ENCODE assay signal across 1 cellular context in genomic region chr7:100827330-100828226, GRCh38.
TF ChIP-seq lines count a peak whose summit lies in the region.

TSS of gene EPHB4 (minus strand) at chr7:100827523. CDS start at chr7:100827030, 493 bp downstream.

TF ChIP-seq in WTC11, 78 proteins besides CTCF, POLR2A, EP300 and RAD21 (continued from another document and continues in another):
- TF ChIP-seq, protein P1, sequence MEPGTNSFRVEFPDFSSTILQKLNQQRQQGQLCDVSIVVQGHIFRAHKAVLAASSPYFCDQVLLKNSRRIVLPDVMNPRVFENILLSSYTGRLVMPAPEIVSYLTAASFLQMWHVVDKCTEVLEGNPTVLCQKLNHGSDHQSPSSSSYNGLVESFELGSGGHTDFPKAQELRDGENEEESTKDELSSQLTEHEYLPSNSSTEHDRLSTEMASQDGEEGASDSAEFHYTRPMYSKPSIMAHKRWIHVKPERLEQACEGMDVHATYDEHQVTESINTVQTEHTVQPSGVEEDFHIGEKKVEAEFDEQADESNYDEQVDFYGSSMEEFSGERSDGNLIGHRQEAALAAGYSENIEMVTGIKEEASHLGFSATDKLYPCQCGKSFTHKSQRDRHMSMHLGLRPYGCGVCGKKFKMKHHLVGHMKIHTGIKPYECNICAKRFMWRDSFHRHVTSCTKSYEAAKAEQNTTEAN (CRISPR knock-in tag; IDR thresholded peaks at IDR 0.05): no peak
- TF ChIP-seq ZNF423 (CRISPR knock-in tag; IDR thresholded peaks at IDR 0.05) (no peak), MXD4 (CRISPR knock-in tag; IDR thresholded peaks at IDR 0.05; ENCODE audit: borderline replicate concordance) (no peak), SOX15 (CRISPR knock-in tag; IDR thresholded peaks at IDR 0.05) (no peak), EMX1 (CRISPR knock-in tag; IDR thresholded peaks at IDR 0.05) (no peak), KAT7 (CRISPR knock-in tag; IDR thresholded peaks at IDR 0.05; ENCODE audit: borderline replicate concordance) (no peak; the same call in 1 of the 2 replicates), FOXP4 (CRISPR knock-in tag; IDR thresholded peaks at IDR 0.05) (no peak), ESRRA (CRISPR knock-in tag; IDR thresholded peaks at IDR 0.05; ENCODE audit: borderline replicate concordance) (no peak), FOXP1 (CRISPR knock-in tag; IDR thresholded peaks at IDR 0.05; ENCODE audit: borderline replicate concordance) (peak; percentile 49; the same call in 1 of the 2 replicates), CREB1 (CRISPR knock-in tag; IDR thresholded peaks at IDR 0.05) (no peak), ZMAT4 (CRISPR knock-in tag; IDR thresholded peaks at IDR 0.05) (no peak), TP53 (CRISPR knock-in tag; IDR thresholded peaks at IDR 0.05) (0 out of 2 replicates have a peak, but pooled peaks have one; percentile 22), RELA (CRISPR knock-in tag; IDR thresholded peaks at IDR 0.05; ENCODE audit: borderline replicate concordance) (no peak), MAX (CRISPR knock-in tag; IDR thresholded peaks at IDR 0.05) (peak; percentile 62), JAZF1 (CRISPR knock-in tag; IDR thresholded peaks at IDR 0.05) (no peak), TEAD4 (CRISPR knock-in tag; IDR thresholded peaks at IDR 0.05) (no peak), MYBL2 (CRISPR knock-in tag; IDR thresholded peaks at IDR 0.05) (0 out of 2 replicates have a peak, but pooled peaks have one; percentile 31), JUN (CRISPR knock-in tag; IDR thresholded peaks at IDR 0.05) (no peak), ZNF121 (CRISPR knock-in tag; IDR thresholded peaks at IDR 0.05) (no peak), ZNF281 (CRISPR knock-in tag; IDR thresholded peaks at IDR 0.05) (peak; percentile 87; the same call in 1 of the 2 replicates), ZBTB21 (CRISPR knock-in tag; IDR thresholded peaks at IDR 0.05; ENCODE audit: borderline replicate concordance) (no peak), HMGA2 (CRISPR knock-in tag; IDR thresholded peaks at IDR 0.05) (no peak), OVOL2 (CRISPR knock-in tag; IDR thresholded peaks at IDR 0.05; ENCODE audit: borderline replicate concordance) (no peak), USF2 (CRISPR knock-in tag; IDR thresholded peaks at IDR 0.05) (no peak), ZNF232 (CRISPR knock-in tag; IDR thresholded peaks at IDR 0.05) (no peak)
- TF ChIP-seq, protein P2, sequence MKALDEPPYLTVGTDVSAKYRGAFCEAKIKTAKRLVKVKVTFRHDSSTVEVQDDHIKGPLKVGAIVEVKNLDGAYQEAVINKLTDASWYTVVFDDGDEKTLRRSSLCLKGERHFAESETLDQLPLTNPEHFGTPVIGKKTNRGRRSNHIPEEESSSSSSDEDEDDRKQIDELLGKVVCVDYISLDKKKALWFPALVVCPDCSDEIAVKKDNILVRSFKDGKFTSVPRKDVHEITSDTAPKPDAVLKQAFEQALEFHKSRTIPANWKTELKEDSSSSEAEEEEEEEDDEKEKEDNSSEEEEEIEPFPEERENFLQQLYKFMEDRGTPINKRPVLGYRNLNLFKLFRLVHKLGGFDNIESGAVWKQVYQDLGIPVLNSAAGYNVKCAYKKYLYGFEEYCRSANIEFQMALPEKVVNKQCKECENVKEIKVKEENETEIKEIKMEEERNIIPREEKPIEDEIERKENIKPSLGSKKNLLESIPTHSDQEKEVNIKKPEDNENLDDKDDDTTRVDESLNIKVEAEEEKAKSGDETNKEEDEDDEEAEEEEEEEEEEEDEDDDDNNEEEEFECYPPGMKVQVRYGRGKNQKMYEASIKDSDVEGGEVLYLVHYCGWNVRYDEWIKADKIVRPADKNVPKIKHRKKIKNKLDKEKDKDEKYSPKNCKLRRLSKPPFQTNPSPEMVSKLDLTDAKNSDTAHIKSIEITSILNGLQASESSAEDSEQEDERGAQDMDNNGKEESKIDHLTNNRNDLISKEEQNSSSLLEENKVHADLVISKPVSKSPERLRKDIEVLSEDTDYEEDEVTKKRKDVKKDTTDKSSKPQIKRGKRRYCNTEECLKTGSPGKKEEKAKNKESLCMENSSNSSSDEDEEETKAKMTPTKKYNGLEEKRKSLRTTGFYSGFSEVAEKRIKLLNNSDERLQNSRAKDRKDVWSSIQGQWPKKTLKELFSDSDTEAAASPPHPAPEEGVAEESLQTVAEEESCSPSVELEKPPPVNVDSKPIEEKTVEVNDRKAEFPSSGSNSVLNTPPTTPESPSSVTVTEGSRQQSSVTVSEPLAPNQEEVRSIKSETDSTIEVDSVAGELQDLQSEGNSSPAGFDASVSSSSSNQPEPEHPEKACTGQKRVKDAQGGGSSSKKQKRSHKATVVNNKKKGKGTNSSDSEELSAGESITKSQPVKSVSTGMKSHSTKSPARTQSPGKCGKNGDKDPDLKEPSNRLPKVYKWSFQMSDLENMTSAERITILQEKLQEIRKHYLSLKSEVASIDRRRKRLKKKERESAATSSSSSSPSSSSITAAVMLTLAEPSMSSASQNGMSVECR (CRISPR knock-in tag; IDR thresholded peaks at IDR 0.05; ENCODE audit: borderline replicate concordance): peak; percentile 93; the same call in 1 of the 2 replicates
- TF ChIP-seq, protein P3, sequence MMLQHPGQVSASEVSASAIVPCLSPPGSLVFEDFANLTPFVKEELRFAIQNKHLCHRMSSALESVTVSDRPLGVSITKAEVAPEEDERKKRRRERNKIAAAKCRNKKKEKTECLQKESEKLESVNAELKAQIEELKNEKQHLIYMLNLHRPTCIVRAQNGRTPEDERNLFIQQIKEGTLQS (CRISPR knock-in tag; conservative IDR thresholded peaks at IDR 0.05): no peak
- TF ChIP-seq, protein P4, sequence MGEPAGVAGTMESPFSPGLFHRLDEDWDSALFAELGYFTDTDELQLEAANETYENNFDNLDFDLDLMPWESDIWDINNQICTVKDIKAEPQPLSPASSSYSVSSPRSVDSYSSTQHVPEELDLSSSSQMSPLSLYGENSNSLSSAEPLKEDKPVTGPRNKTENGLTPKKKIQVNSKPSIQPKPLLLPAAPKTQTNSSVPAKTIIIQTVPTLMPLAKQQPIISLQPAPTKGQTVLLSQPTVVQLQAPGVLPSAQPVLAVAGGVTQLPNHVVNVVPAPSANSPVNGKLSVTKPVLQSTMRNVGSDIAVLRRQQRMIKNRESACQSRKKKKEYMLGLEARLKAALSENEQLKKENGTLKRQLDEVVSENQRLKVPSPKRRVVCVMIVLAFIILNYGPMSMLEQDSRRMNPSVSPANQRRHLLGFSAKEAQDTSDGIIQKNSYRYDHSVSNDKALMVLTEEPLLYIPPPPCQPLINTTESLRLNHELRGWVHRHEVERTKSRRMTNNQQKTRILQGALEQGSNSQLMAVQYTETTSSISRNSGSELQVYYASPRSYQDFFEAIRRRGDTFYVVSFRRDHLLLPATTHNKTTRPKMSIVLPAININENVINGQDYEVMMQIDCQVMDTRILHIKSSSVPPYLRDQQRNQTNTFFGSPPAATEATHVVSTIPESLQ (CRISPR knock-in tag; IDR thresholded peaks at IDR 0.05): no peak
- TF ChIP-seq, protein P5, sequence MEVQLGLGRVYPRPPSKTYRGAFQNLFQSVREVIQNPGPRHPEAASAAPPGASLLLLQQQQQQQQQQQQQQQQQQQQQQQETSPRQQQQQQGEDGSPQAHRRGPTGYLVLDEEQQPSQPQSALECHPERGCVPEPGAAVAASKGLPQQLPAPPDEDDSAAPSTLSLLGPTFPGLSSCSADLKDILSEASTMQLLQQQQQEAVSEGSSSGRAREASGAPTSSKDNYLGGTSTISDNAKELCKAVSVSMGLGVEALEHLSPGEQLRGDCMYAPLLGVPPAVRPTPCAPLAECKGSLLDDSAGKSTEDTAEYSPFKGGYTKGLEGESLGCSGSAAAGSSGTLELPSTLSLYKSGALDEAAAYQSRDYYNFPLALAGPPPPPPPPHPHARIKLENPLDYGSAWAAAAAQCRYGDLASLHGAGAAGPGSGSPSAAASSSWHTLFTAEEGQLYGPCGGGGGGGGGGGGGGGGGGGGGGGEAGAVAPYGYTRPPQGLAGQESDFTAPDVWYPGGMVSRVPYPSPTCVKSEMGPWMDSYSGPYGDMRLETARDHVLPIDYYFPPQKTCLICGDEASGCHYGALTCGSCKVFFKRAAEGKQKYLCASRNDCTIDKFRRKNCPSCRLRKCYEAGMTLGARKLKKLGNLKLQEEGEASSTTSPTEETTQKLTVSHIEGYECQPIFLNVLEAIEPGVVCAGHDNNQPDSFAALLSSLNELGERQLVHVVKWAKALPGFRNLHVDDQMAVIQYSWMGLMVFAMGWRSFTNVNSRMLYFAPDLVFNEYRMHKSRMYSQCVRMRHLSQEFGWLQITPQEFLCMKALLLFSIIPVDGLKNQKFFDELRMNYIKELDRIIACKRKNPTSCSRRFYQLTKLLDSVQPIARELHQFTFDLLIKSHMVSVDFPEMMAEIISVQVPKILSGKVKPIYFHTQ (CRISPR knock-in tag; IDR thresholded peaks at IDR 0.05): no peak
- TF ChIP-seq, protein P6, sequence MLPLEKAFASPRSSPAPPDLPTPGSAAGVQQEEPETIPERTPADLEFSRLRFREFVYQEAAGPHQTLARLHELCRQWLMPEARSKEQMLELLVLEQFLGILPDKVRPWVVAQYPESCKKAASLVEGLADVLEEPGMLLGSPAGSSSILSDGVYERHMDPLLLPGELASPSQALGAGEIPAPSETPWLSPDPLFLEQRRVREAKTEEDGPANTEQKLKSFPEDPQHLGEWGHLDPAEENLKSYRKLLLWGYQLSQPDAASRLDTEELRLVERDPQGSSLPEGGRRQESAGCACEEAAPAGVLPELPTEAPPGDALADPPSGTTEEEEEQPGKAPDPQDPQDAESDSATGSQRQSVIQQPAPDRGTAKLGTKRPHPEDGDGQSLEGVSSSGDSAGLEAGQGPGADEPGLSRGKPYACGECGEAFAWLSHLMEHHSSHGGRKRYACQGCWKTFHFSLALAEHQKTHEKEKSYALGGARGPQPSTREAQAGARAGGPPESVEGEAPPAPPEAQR (CRISPR knock-in tag; IDR thresholded peaks at IDR 0.05): no peak
- TF ChIP-seq, protein P7, sequence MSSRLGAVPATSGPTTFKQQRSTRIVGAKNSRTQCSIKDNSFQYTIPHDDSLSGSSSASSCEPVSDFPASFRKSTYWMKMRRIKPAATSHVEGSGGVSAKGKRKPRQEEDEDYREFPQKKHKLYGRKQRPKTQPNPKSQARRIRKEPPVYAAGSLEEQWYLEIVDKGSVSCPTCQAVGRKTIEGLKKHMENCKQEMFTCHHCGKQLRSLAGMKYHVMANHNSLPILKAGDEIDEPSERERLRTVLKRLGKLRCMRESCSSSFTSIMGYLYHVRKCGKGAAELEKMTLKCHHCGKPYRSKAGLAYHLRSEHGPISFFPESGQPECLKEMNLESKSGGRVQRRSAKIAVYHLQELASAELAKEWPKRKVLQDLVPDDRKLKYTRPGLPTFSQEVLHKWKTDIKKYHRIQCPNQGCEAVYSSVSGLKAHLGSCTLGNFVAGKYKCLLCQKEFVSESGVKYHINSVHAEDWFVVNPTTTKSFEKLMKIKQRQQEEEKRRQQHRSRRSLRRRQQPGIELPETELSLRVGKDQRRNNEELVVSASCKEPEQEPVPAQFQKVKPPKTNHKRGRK (CRISPR knock-in tag; IDR thresholded peaks at IDR 0.05; ENCODE audit: borderline replicate concordance): no peak
- TF ChIP-seq, protein P8, sequence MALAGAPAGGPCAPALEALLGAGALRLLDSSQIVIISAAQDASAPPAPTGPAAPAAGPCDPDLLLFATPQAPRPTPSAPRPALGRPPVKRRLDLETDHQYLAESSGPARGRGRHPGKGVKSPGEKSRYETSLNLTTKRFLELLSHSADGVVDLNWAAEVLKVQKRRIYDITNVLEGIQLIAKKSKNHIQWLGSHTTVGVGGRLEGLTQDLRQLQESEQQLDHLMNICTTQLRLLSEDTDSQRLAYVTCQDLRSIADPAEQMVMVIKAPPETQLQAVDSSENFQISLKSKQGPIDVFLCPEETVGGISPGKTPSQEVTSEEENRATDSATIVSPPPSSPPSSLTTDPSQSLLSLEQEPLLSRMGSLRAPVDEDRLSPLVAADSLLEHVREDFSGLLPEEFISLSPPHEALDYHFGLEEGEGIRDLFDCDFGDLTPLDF (CRISPR knock-in tag; IDR thresholded peaks at IDR 0.05): no peak
